ENCODE assay signal across 9 cellular contexts in the genomic region with DNA sequence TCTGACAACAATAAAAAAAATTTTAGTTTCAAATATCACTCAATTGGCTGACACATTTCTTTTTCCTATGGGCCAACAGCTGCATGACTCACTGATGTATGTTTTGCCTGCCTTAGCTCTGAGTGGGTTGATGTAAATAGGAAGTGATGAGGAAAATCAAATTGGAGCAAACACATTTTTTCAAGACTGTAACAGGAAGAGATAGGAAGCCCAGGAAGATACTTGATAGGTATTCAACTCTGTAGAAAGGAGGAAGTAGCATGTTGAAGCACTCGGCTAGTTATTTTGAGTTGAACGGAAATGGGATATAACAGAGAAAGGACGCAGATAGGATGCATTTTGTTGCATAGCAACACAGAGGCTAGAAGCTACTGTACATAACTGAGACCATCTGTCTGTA.
DNase-seq lines count a peak whose midpoint lies in the region; ATAC-seq and TF ChIP-seq lines count a peak whose summit lies in the region.
"Had no signal": no experiment of that assay in that cellular context is flagged by ENCODE, and none has a peak within 500 bp of the region (broad histone marks: within the 10 kb centered on the region; RNA-seq: fewer than 3 reads in every experiment).

No MANE protein-coding gene starts in this region.

- POLR2A ChIA-PET in SK-N-SH (lab: Yijun Ruan, JAX) = no interaction called here

- H3F3A ChIP-seq in SK-N-SH (replicated peaks; ENCODE audit: insufficient read depth) = no peaks in the 10 kb centered on the region

- H3K4me1 ChIP-seq in SK-N-SH (ENCODE audit: control insufficient read depth in 1 of 2, insufficient read depth in 2 of 2, low read depth in 1 of 2, low read length in 1 of 2) (no peaks in the 10 kb centered on the region; a peak in 1 of 4 replicates), heart right ventricle (peaks cover 0 to 42% (median 0%) of the 10 kb centered on the region in 9 donors)

- H3K9me3 ChIP-seq in SK-N-SH (no peaks in the 10 kb centered on the region), heart right ventricle (no peaks in the 10 kb centered on the region)

- intact Hi-C loops in heart right ventricle (cut with DNase I) = no loop called here

- H2AFZ ChIP-seq in SK-N-SH (ENCODE audit: low read depth) = 0 out of 2 replicates have a peak overlapping the region, but pooled peaks have one; percentile 78

- H4K20me1 ChIP-seq in SK-N-SH (ENCODE audit: insufficient read depth) = no peaks in the 10 kb centered on the region

- no peaks in the 10 kb centered on the region for H3K9me2 ChIP-seq in SK-N-SH

- peak; percentile 81 for DNase-seq in A172 (ENCODE audit: low spot score)
- DNase-seq in HL-60 (ENCODE audit: low read depth in 1 of 2, low spot score in 1 of 2) = peak; percentile 63 to 85
- DNase-seq in SK-N-SH = peak; percentile 20
- peak in 1 of 2 donors; percentile 7 for DNase-seq in heart right ventricle
- DNase-seq in stimulated activated CD4-positive, alpha-beta T cell treated with anti-CD3 and anti-CD28 coated beads, Interleukin-4, amount 100 ng/mL, for 1 hour = no peak
- no peak for DNase-seq in NCI-H2196 (lab: John Stamatoyannopoulos, UW; ENCODE audit: unreplicated experiment)
- DNase-seq in NCI-H187 treated with DMSO at 0.1 percent for 48 hours (lab: John Stamatoyannopoulos, UW) = no peak

- TF ChIP-seq CTCF in HL-60 (IDR thresholded peaks at IDR 0.05; ENCODE audit: insufficient read depth, low read length) = no peak
- no peak for TF ChIP-seq CTCF in SK-N-SH (IDR thresholded peaks at IDR 0.05)
- no peak for TF ChIP-seq CTCF in heart right ventricle (IDR thresholded peaks at IDR 0.05)

- H3K36me3 ChIP-seq in SK-N-SH (replicated peaks in 1 of 2; ENCODE audit: control insufficient read depth in 1 of 2, insufficient read depth in 2 of 2, low read length in 1 of 2) (no peaks in the 10 kb centered on the region), heart right ventricle (no peaks in the 10 kb centered on the region)

- no peak overlapping the region for H3K4me2 ChIP-seq in SK-N-SH

- H3K79me2 ChIP-seq in SK-N-SH (ENCODE audit: insufficient read depth) = no peaks in the 10 kb centered on the region

- no peak overlapping the region for H3K9ac ChIP-seq in SK-N-SH

- peak overlapping the region; percentile 45 for H3K27ac ChIP-seq in HL-60 (replicated peaks)
- peak overlapping the region in 1 of 2 experiments; percentile 52; a peak in 2 of 4 replicates for H3K27ac ChIP-seq in SK-N-SH (ENCODE audit: low read depth in 2 of 2, low read length in 1 of 2)
- H3K27ac ChIP-seq in heart right ventricle = peak overlapping the region in 2 of 10 donors; percentile 8 to 88

- H3K4me3 ChIP-seq in HL-60 (replicated peaks; ENCODE audit: insufficient read depth, low read length) (no peak overlapping the region), SK-N-SH (ENCODE audit: low read depth in 2 of 2, low read length in 1 of 2) (0 out of 4 replicates have a peak overlapping the region, but pooled peaks of 1 of the 2 experiments have one; percentile 17), heart right ventricle (no peak overlapping the region)
- H3K4me3 ChIP-seq: skin epidermis had no signal

- WGBS in SK-N-SH (ENCODE audit: low lambda C conversion rate) = 14% methylated on average over 3 of the region's 3 CpGs
- 23 to 37% methylated on average over 3 of the region's 3 CpGs for WGBS in heart right ventricle, 2 donors

- TF ChIP-seq EP300 in SK-N-SH (IDR thresholded peaks at IDR 0.05; ENCODE audit: borderline replicate concordance in 1 of 2, low read depth in 1 of 2, low read length in 1 of 2) = no peak; a peak in 1 of 4 replicates

- CTCF ChIA-PET in SK-N-SH (lab: Yijun Ruan, JAX) = no interaction called here

- no peak for TF ChIP-seq RAD21 in SK-N-SH (IDR thresholded peaks at IDR 0.05; ENCODE audit: low read length)

- ATAC-seq in heart right ventricle (peak in 7 of 8 donors; percentile 29 to 90 (median 78)), HG02973 (IDR thresholded peaks at IDR 0.05; ENCODE audit: unreplicated experiment) (no peak)

- H3K27me3 ChIP-seq in HL-60 (ENCODE audit: insufficient read depth, poor library complexity, severe bottlenecking) = no peaks in the 10 kb centered on the region
- H3K27me3 ChIP-seq in SK-N-SH (ENCODE audit: insufficient read depth) = no peaks in the 10 kb centered on the region
- peaks cover 0 to 4% (median 0%) of the 10 kb centered on the region in 7 donors for H3K27me3 ChIP-seq in heart right ventricle

TF ChIP-seq in SK-N-SH, 30 proteins besides CTCF, POLR2A, EP300 and RAD21 (continues in another document):
- TF ChIP-seq YY1 (IDR thresholded peaks at IDR 0.05; ENCODE audit: low read depth) = no peak
- TF ChIP-seq, protein P1, sequence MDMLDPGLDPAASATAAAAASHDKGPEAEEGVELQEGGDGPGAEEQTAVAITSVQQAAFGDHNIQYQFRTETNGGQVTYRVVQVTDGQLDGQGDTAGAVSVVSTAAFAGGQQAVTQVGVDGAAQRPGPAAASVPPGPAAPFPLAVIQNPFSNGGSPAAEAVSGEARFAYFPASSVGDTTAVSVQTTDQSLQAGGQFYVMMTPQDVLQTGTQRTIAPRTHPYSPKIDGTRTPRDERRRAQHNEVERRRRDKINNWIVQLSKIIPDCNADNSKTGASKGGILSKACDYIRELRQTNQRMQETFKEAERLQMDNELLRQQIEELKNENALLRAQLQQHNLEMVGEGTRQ (IDR thresholded peaks at IDR 0.05; ENCODE audit: borderline replicate concordance, low read depth, low read length) = no peak
- TF ChIP-seq GATA2 (CRISPR knock-in tag; IDR thresholded peaks at IDR 0.05) = no peak
- no peak for TF ChIP-seq FOXM1 (IDR thresholded peaks at IDR 0.05; ENCODE audit: low read depth)
- TF ChIP-seq NFIC (IDR thresholded peaks at IDR 0.05; ENCODE audit: borderline replicate concordance) = no peak
- TF ChIP-seq GABPA (IDR thresholded peaks at IDR 0.05; ENCODE audit: low read depth) = no peak
- TF ChIP-seq, protein P2, sequence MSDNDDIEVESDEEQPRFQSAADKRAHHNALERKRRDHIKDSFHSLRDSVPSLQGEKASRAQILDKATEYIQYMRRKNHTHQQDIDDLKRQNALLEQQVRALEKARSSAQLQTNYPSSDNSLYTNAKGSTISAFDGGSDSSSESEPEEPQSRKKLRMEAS (IDR thresholded peaks at IDR 0.05; ENCODE audit: low read depth) = no peak
- no peak for TF ChIP-seq MEF2A (IDR thresholded peaks at IDR 0.05; ENCODE audit: borderline replicate concordance, low read depth)
- TF ChIP-seq JUND (IDR thresholded peaks at IDR 0.05) = peak; percentile 58
- no peak for TF ChIP-seq NRF1 (IDR thresholded peaks at IDR 0.05; ENCODE audit: low read depth, low read length)
- no peak for TF ChIP-seq TEAD4 (IDR thresholded peaks at IDR 0.05; ENCODE audit: borderline replicate concordance, insufficient read depth)
- TF ChIP-seq, protein P3, sequence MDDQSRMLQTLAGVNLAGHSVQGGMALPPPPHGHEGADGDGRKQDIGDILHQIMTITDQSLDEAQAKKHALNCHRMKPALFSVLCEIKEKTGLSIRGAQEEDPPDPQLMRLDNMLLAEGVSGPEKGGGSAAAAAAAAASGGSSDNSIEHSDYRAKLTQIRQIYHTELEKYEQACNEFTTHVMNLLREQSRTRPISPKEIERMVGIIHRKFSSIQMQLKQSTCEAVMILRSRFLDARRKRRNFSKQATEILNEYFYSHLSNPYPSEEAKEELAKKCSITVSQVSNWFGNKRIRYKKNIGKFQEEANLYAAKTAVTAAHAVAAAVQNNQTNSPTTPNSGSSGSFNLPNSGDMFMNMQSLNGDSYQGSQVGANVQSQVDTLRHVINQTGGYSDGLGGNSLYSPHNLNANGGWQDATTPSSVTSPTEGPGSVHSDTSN (IDR thresholded peaks at IDR 0.05) = peak; percentile 73
- no peak for TF ChIP-seq RFX5 (IDR thresholded peaks at IDR 0.05; ENCODE audit: low read length)
- peak; percentile 70 for TF ChIP-seq TCF12 (IDR thresholded peaks at IDR 0.05)
- TF ChIP-seq EZH2phosphoT487 (IDR thresholded peaks at IDR 0.05; ENCODE audit: borderline replicate concordance, low read depth) = no peak
- TF ChIP-seq, protein P4, sequence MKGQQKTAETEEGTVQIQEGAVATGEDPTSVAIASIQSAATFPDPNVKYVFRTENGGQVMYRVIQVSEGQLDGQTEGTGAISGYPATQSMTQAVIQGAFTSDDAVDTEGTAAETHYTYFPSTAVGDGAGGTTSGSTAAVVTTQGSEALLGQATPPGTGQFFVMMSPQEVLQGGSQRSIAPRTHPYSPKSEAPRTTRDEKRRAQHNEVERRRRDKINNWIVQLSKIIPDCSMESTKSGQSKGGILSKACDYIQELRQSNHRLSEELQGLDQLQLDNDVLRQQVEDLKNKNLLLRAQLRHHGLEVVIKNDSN (IDR thresholded peaks at IDR 0.05; ENCODE audit: borderline replicate concordance, low read depth) = no peak
- peak; percentile 58; the same call in 1 of the 2 replicates for TF ChIP-seq SIN3A (IDR thresholded peaks at IDR 0.05; ENCODE audit: borderline replicate concordance, low read depth, low read length)
- no peak for TF ChIP-seq ELF1 (IDR thresholded peaks at IDR 0.05)
- TF ChIP-seq RXRA (IDR thresholded peaks at IDR 0.05; ENCODE audit: borderline replicate concordance, low read depth) = no peak
- TF ChIP-seq SMC3 (IDR thresholded peaks at IDR 0.05; ENCODE audit: low read depth, low read length) = no peak
- no peak for TF ChIP-seq FOXJ3 (CRISPR knock-in tag; IDR thresholded peaks at IDR 0.05)
- TF ChIP-seq, protein P5, sequence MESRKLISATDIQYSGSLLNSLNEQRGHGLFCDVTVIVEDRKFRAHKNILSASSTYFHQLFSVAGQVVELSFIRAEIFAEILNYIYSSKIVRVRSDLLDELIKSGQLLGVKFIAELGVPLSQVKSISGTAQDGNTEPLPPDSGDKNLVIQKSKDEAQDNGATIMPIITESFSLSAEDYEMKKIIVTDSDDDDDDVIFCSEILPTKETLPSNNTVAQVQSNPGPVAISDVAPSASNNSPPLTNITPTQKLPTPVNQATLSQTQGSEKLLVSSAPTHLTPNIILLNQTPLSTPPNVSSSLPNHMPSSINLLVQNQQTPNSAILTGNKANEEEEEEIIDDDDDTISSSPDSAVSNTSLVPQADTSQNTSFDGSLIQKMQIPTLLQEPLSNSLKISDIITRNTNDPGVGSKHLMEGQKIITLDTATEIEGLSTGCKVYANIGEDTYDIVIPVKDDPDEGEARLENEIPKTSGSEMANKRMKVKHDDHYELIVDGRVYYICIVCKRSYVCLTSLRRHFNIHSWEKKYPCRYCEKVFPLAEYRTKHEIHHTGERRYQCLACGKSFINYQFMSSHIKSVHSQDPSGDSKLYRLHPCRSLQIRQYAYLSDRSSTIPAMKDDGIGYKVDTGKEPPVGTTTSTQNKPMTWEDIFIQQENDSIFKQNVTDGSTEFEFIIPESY (IDR thresholded peaks at IDR 0.05; ENCODE audit: borderline replicate concordance, low read depth) = no peak

Comparison
In these comparisons a context has a peak if more than half of its experiments do, and no peak if none do; other contexts are left out.
1. DNase-seq: peak in A172 (single experiment), HL-60 (2 of 2) and SK-N-SH (single experiment); none in stimulated activated CD4-positive, alpha-beta T cell treated with anti-CD3 and anti-CD28 coated beads, Interleukin-4, amount 100 ng/mL, for 1 hour (single experiment), NCI-H2196 (single experiment) and NCI-H187 treated with DMSO at 0.1 percent for 48 hours (single experiment).